8 cellular contexts compared by ENCODE assay signal in genomic region chr1:152110365-152110859, GRCh38. TPM values are rescaled to one million over a fixed set of nuclear protein-coding genes. Genes with fewer than 3 reads are reported as not detected.
DNase-seq lines count a peak whose midpoint lies in the region; ATAC-seq and TF ChIP-seq lines count a peak whose summit lies in the region.

No MANE protein-coding gene starts in this region.

- WGBS in suprapubic skin, result 5% methylated on average over 25 of the region's 31 CpGs

- TF ChIP-seq CTCF in astrocyte of the spinal cord (IDR thresholded peaks at IDR 0.05; ENCODE audit: low read depth, low read length), result no peak
- TF ChIP-seq CTCF in left lung (IDR thresholded peaks at IDR 0.05), result no peak
- TF ChIP-seq CTCF in suprapubic skin (IDR thresholded peaks at IDR 0.05), result no peak

- no peak for TF ChIP-seq EP300 in suprapubic skin (IDR thresholded peaks at IDR 0.05)

- peaks cover 0 to 4% of the 10 kb centered on the region in 2 donors for H3K9me3 ChIP-seq in left lung
- no peaks in the 10 kb centered on the region for H3K9me3 ChIP-seq in suprapubic skin

- no peak overlapping the region for H3K27ac ChIP-seq in left lung
- no peak overlapping the region for H3K27ac ChIP-seq in suprapubic skin

- H3K27me3 ChIP-seq in left lung (peaks cover 87 to 100% of the 10 kb centered on the region in 2 donors), suprapubic skin (peaks cover 95% of the 10 kb centered on the region)

- intact Hi-C loops in left lung (cut with DNase I), result no loop called here

- H3K36me3 ChIP-seq in left lung (no peaks in the 10 kb centered on the region), suprapubic skin (no peaks in the 10 kb centered on the region)

- H3K4me3 ChIP-seq in astrocyte of the spinal cord (ENCODE audit: low read depth, low read length) (peak overlapping the region; percentile 42), left lung (peak overlapping the region; percentile 31 to 45), suprapubic skin (peak overlapping the region; percentile 52)

- in situ Hi-C loops in astrocyte of the spinal cord (cut with HindIII; ENCODE audit: low sequenced_read_pairs), result no loop called here

- peak; percentile 46 to 64 (median 61) for DNase-seq in NCI-H1417 (lab: John Stamatoyannopoulos, UW)
- DNase-seq in NCI-H1417 treated with DMSO at 0.1 percent for 48 hours (lab: John Stamatoyannopoulos, UW), result no peak
- DNase-seq in NOMO-1 treated with dmso at 0.1 percent for 144 hours (lab: John Stamatoyannopoulos, UW; ENCODE audit: unreplicated experiment), result peak; percentile 43
- peak; percentile 49 for DNase-seq in astrocyte of the spinal cord (ENCODE audit: low read depth, low spot score)
- DNase-seq in left lung, result peak; percentile 37 to 87
- no peak for DNase-seq in suprapubic skin (ENCODE audit: low spot score in 2 of 2)
- no peak for DNase-seq in NCI-H2107 treated with DMSO at 0.1 percent for 48 hours (lab: John Stamatoyannopoulos, UW; ENCODE audit: unreplicated experiment)

- ATAC-seq in left lung (peak; percentile 67), HG03565 (IDR thresholded peaks at IDR 0.05; ENCODE audit: unreplicated experiment) (no peak)

- H3K4me1 ChIP-seq in left lung (peaks cover 28 to 54% of the 10 kb centered on the region in 2 donors), suprapubic skin (peaks cover 47% of the 10 kb centered on the region)

- TF ChIP-seq POLR2A in suprapubic skin (IDR thresholded peaks at IDR 0.05), result no peak

RNA-seq across cellular contexts. Expression of gene TCHH, which starts 4.8 kb away (rescaled TPM):
- total RNA-seq in left lung, result under 1 TPM; 0.03 to 0.16 TPM
- 10 to 100 TPM in 3 of 4 donors, 1 to 10 TPM in 1; 7.0 to 71.9 (median 37.2) TPM for total RNA-seq in suprapubic skin

RNA-seq across cellular contexts. Expression of gene TCHHL1, which starts 21.5 kb away (rescaled TPM):
- not detected for total RNA-seq in left lung
- total RNA-seq in suprapubic skin, result 1 to 10 TPM in 3 of 4 donors, not detected in 1; 1.7 to 4.4 (median 3.3) TPM

RNA-seq across cellular contexts. Expression of gene RPTN, which starts 48.6 kb away (rescaled TPM):
- total RNA-seq in left lung, result not detected
- 10 to 100 TPM in 3 of 4 donors, 1 to 10 TPM in 1; 9.0 to 40.3 (median 18.2) TPM for total RNA-seq in suprapubic skin

Comparison
In these comparisons a context has a peak if more than half of its experiments do, and no peak if none do; other contexts are left out.
1. DNase-seq: peak in NCI-H1417 (3 of 3), NOMO-1 treated with dmso at 0.1 percent for 144 hours (single experiment), astrocyte of the spinal cord (single experiment) and left lung (2 of 2); none in NCI-H1417 treated with DMSO at 0.1 percent for 48 hours (single experiment), suprapubic skin (0 of 2) and NCI-H2107 treated with DMSO at 0.1 percent for 48 hours (single experiment).
2. RNA of gene TCHH, which starts 4.8 kb away (total RNA-seq): 7.0 to 71.9 TPM in suprapubic skin; 0.03 to 0.16 TPM in left lung; every median in the first group is over 4 times any median in the second.
3. RNA of gene RPTN, which starts 48.6 kb away (total RNA-seq): 9.0 to 40.3 TPM in suprapubic skin; not detected in left lung; every median in the first group is over 4 times any median in the second.
4. Peak in every context shown above with its lines, with median percentiles within 50 percentile points of each other: H3K4me3 ChIP-seq.